In genomic region chr7:143217806-143218205, GRCh38 we compare ENCODE assay signal across 25 cellular contexts. TPM values are rescaled to one million over a fixed set of nuclear protein-coding genes. Genes with fewer than 3 reads are reported as not detected.
"Had no signal": no experiment of that assay in that cellular context is flagged by ENCODE, and none has a peak within 500 bp of the region (broad histone marks: within the 10 kb centered on the region; RNA-seq: fewer than 3 reads in every experiment).

No MANE protein-coding gene starts in this region.

- H3K27ac Mint-ChIP-seq: memory B cell; natural killer cell treated with Interleukin-12 subunit alpha and Interleukin-12 subunit beta and Interleukin-15 and Interleukin-18, amount 100 ng/mL, for 72 hours; progenitor cell of endocrine pancreas; stimulated activated effector memory CD8-positive, alpha-beta T cell treated with anti-CD3 and anti-CD28 coated beads, Interleukin-12 subunit alpha, Interleukin-12 subunit beta, amount 100 ng/mL, for 72 hours; type B pancreatic cell had no signal

- H3K9me3 Mint-ChIP-seq: memory B cell; natural killer cell treated with Interleukin-12 subunit alpha and Interleukin-12 subunit beta and Interleukin-15 and Interleukin-18, amount 100 ng/mL, for 72 hours; stimulated activated effector memory CD8-positive, alpha-beta T cell treated with anti-CD3 and anti-CD28 coated beads, Interleukin-12 subunit alpha, Interleukin-12 subunit beta, amount 100 ng/mL, for 72 hours had no signal

- H3K4me1 Mint-ChIP-seq: stimulated activated effector memory CD8-positive, alpha-beta T cell treated with anti-CD3 and anti-CD28 coated beads, Interleukin-12 subunit alpha, Interleukin-12 subunit beta, amount 100 ng/mL, for 72 hours had no signal

- DNase-seq: effector CD8-positive, alpha-beta T cell; gastrocnemius medialis; kidney; left cardiac atrium; left ventricle myocardium inferior; lower lobe of right lung; midbrain; occipital lobe; pancreas; right cardiac atrium; small intestine; stimulated activated CD4-positive, alpha-beta T cell treated with anti-CD3 and anti-CD28 coated beads, Interleukin-12 subunit alpha, Interleukin-12 subunit beta, amount 100 ng/mL, for 4 hours; stimulated activated CD4-positive, alpha-beta T cell treated with anti-CD3 and anti-CD28 coated beads, Interleukin-4, amount 100 ng/mL, for 1 hour; stimulated activated CD8-positive, alpha-beta memory T cell treated with anti-CD3 and anti-CD28 coated beads, Interleukin-4, amount 100 ng/mL, for 48 hours; stimulated activated naive CD8-positive, alpha-beta T cell treated with anti-CD3 and anti-CD28 coated beads, Interleukin-15, Interleukin-2, amounts not matched to agents 100 U/mL and 50 U/mL, for 24 hours; thyroid gland had no signal

- H3K4me3 Mint-ChIP-seq: memory B cell; natural killer cell treated with Interleukin-12 subunit alpha and Interleukin-12 subunit beta and Interleukin-15 and Interleukin-18, amount 100 ng/mL, for 72 hours; stimulated activated effector memory CD8-positive, alpha-beta T cell treated with anti-CD3 and anti-CD28 coated beads, Interleukin-12 subunit alpha, Interleukin-12 subunit beta, amount 100 ng/mL, for 72 hours; type B pancreatic cell had no signal

- H3K36me3 Mint-ChIP-seq: memory B cell; natural killer cell treated with Interleukin-12 subunit alpha and Interleukin-12 subunit beta and Interleukin-15 and Interleukin-18, amount 100 ng/mL, for 72 hours; stimulated activated effector memory CD8-positive, alpha-beta T cell treated with anti-CD3 and anti-CD28 coated beads, Interleukin-12 subunit alpha, Interleukin-12 subunit beta, amount 100 ng/mL, for 72 hours; type B pancreatic cell had no signal

- ATAC-seq: esophagus mucosa; gastrocnemius medialis; left cardiac atrium; lower lobe of right lung; natural killer cell treated with Interleukin-12 subunit alpha and Interleukin-12 subunit beta and Interleukin-15 and Interleukin-18, amount 100 ng/mL, for 72 hours; pancreas; right cardiac atrium; stimulated activated effector memory CD8-positive, alpha-beta T cell treated with anti-CD3 and anti-CD28 coated beads, Interleukin-12 subunit alpha, Interleukin-12 subunit beta, amount 100 ng/mL, for 72 hours; stimulated activated naive CD8-positive, alpha-beta T cell treated with anti-CD3 and anti-CD28 coated beads, Interleukin-15, Interleukin-2, amounts not matched to agents 100 U/mL and 50 U/mL, for 24 hours had no signal

RNA-seq across cellular contexts. Expression of gene TAS2R40, which starts 4.0 kb away (rescaled TPM):
- total RNA-seq: dermis microvascular lymphatic vessel endothelial cell; esophagus mucosa; fibroblast of lung; gastrocnemius medialis; kidney; left cardiac atrium; left ventricle myocardium inferior; lower lobe of right lung; natural killer cell treated with Interleukin-12 subunit alpha and Interleukin-12 subunit beta and Interleukin-15 and Interleukin-18, amount 100 ng/mL, for 72 hours; occipital lobe; pancreas; progenitor cell of endocrine pancreas; right cardiac atrium; suprapubic skin; thyroid gland had no signal
- polyA plus RNA-seq: fibroblast of lung, pancreas, right cardiac atrium, small intestine had no signal

RNA-seq across cellular contexts. Expression of gene TAS2R39, which starts 34.6 kb away (rescaled TPM):
- total RNA-seq: dermis microvascular lymphatic vessel endothelial cell; esophagus mucosa; fibroblast of lung; gastrocnemius medialis; kidney; left cardiac atrium; left ventricle myocardium inferior; lower lobe of right lung; natural killer cell treated with Interleukin-12 subunit alpha and Interleukin-12 subunit beta and Interleukin-15 and Interleukin-18, amount 100 ng/mL, for 72 hours; occipital lobe; pancreas; progenitor cell of endocrine pancreas; right cardiac atrium; suprapubic skin; thyroid gland had no signal
- polyA plus RNA-seq: fibroblast of lung, pancreas, right cardiac atrium, small intestine had no signal
